Comparison of ENCODE assay signal across 8 cellular contexts in the genomic region with DNA sequence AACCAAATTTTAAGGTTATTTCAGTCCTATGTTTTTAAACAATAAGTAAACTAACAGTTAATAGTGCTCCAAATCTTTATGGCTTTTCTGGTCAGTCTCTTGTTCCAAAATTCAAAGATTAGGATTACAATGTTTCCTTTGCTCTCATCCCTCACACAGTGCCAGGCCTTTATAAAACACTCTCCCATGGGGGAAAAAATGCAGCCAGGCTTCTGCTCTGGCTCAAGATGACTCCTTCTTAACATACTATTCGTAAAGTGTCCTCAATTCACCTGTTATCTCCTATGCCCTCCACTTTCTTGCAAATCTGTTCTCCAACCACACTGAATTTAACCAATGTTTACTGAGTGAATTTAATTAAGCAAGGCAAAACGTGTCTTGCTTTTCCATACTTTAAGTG. TPM values are rescaled to one million over a fixed set of nuclear protein-coding genes. Genes with fewer than 3 reads are reported as not detected.
DNase-seq lines count a peak whose midpoint lies in the region; ATAC-seq and TF ChIP-seq lines count a peak whose summit lies in the region.

No MANE protein-coding gene starts in this region.

- intact Hi-C loops in heart right ventricle (cut with DNase I) (loop anchor here in 9 of 10 donors (2.0 to 10.0 kb wide), 8 partner anchors 83 to 191 kb away; a partner anchor contains a TSS), left ventricle myocardium superior (cut with micrococcal nuclease) (loop anchor here (2.0 kb wide), 1 partner anchor 189 kb away; no protein-coding TSS in a partner anchor), body of pancreas (cut with DNase I) (loop anchor here (10.0 kb wide), 1 partner anchor 83 kb away; no protein-coding TSS in a partner anchor)

- H3K9me3 ChIP-seq in heart right ventricle (no peaks in the 10 kb centered on the region), mucosa of rectum (ENCODE audit: control insufficient read depth in 2 of 2, low read length in 2 of 2) (no peaks in the 10 kb centered on the region), body of pancreas (no peaks in the 10 kb centered on the region)

- DNase-seq in heart right ventricle (no peak), left ventricle myocardium superior (no peak), choroid plexus epithelial cell (ENCODE audit: low read depth) (no peak), body of pancreas (no peak), DMS153 (lab: John Stamatoyannopoulos, UW) (no peak), omental fat pad (ENCODE audit: low spot score) (no peak), iPS-NIHi7 (ENCODE audit: extremely low spot score) (no peak)

- H3K27me3 ChIP-seq in heart right ventricle (no peaks in the 10 kb centered on the region), mucosa of rectum (ENCODE audit: control insufficient read depth in 2 of 2, insufficient read depth in 2 of 2, low read length in 2 of 2) (no peaks in the 10 kb centered on the region), body of pancreas (no peaks in the 10 kb centered on the region)

- no peak for TF ChIP-seq POLR2A in body of pancreas (IDR thresholded peaks at IDR 0.05)

- peak overlapping the region in 3 of 10 donors; percentile 90 to 96 (median 90) for H3K27ac ChIP-seq in heart right ventricle
- no peak overlapping the region for H3K27ac ChIP-seq in mucosa of rectum (ENCODE audit: low read depth in 2 of 2, low read length in 2 of 2)
- no peak overlapping the region for H3K27ac ChIP-seq in body of pancreas

- peaks cover 0 to 40% (median 18%) of the 10 kb centered on the region in 9 donors for H3K4me1 ChIP-seq in heart right ventricle
- peaks cover 0 to 7% of the 10 kb centered on the region in 2 donors for H3K4me1 ChIP-seq in mucosa of rectum (ENCODE audit: control insufficient read depth in 2 of 2, insufficient read depth in 2 of 2, low read length in 2 of 2)
- peaks cover 26% of the 10 kb centered on the region for H3K4me1 ChIP-seq in body of pancreas

- 4 to 6% methylated on average over 2 of the region's 2 CpGs for WGBS in heart right ventricle, 2 donors
- WGBS in body of pancreas, 2 donors, result 13 to 20% methylated on average over 2 of the region's 2 CpGs

- H3K36me3 ChIP-seq in heart right ventricle (peaks cover 0 to 22% (median 3%) of the 10 kb centered on the region in 9 donors), mucosa of rectum (ENCODE audit: control insufficient read depth in 2 of 2, insufficient read depth in 2 of 2, low read length in 2 of 2) (peaks cover 0 to 6% of the 10 kb centered on the region in 2 donors), body of pancreas (replicated peaks in 1 of 2; ENCODE audit: insufficient read depth in 1 of 2, low read depth in 2 of 2) (no peaks in the 10 kb centered on the region)

- peak overlapping the region; percentile 79 to 88 for H3K9ac ChIP-seq in mucosa of rectum (ENCODE audit: low read depth in 1 of 2, low read length in 2 of 2)

- ATAC-seq in heart right ventricle (no peak), left ventricle myocardium superior (no peak), body of pancreas (no peak), omental fat pad (ENCODE audit: low FRiP score) (no peak)

- TF ChIP-seq CTCF in heart right ventricle (IDR thresholded peaks at IDR 0.05), result no peak
- TF ChIP-seq CTCF in choroid plexus epithelial cell (conservative IDR thresholded peaks at IDR 0.05; ENCODE audit: low read depth, low read length), result no peak
- no peak for TF ChIP-seq CTCF in body of pancreas (IDR thresholded peaks at IDR 0.05)
- TF ChIP-seq CTCF in omental fat pad (IDR thresholded peaks at IDR 0.05), result no peak

- H3K4me3 ChIP-seq in heart right ventricle (peak overlapping the region in 9 of 10 donors; percentile 69 to 97 (median 91)), choroid plexus epithelial cell (ENCODE audit: low read depth, low read length) (peak overlapping the region; percentile 81), mucosa of rectum (ENCODE audit: low read length in 2 of 2) (peak overlapping the region; percentile 84 to 95), body of pancreas (no peak overlapping the region)

RNA-seq across cellular contexts. Expression of a gene that starts 1.4 kb away (rescaled TPM):
- total RNA-seq in heart right ventricle (10 to 100 TPM in 7 of 10 donors, 1 to 10 TPM in 3; 7.1 to 14.9 (median 11.3) TPM), left ventricle myocardium superior (10.6 TPM), body of pancreas (10 to 100 TPM in 1 of 2 donors, 1 to 10 TPM in 1; 6.6 to 11.2 TPM), omental fat pad (10 to 100 TPM; 11.3 to 35.0 (median 15.7) TPM)
- 1 to 10 TPM; 3.4 to 4.5 TPM for polyA plus RNA-seq in heart right ventricle

Comparison
In these comparisons a context has a peak if more than half of its experiments do, and no peak if none do; other contexts are left out.
1. H3K4me3 ChIP-seq: peak in heart right ventricle (9 of 10), choroid plexus epithelial cell (single experiment) and mucosa of rectum (2 of 2); none in body of pancreas (0 of 2).